In genomic region chr1:6414443-6414844, GRCh38 we compare ENCODE assay signal across 1 cellular context.
TF ChIP-seq lines count a peak whose summit lies in the region.

No MANE protein-coding gene starts in this region.

TF ChIP-seq in SK-N-SH, 30 proteins besides CTCF, POLR2A, EP300 and RAD21 (continued from another document):
- TF ChIP-seq REST (IDR thresholded peaks at IDR 0.05; ENCODE audit: low read depth, low read length) (no peak), RFX5 (IDR thresholded peaks at IDR 0.05; ENCODE audit: low read length) (no peak), FOSL2 (IDR thresholded peaks at IDR 0.05; ENCODE audit: borderline replicate concordance, low read depth) (no peak), USF2 (IDR thresholded peaks at IDR 0.05; ENCODE audit: borderline replicate concordance, low read depth, low read length) (no peak), USF1 (IDR thresholded peaks at IDR 0.05; ENCODE audit: borderline replicate concordance, low read depth) (peak; percentile 43; the same call in 1 of the 2 replicates), PBX3 (IDR thresholded peaks at IDR 0.05) (no peak), SMC3 (IDR thresholded peaks at IDR 0.05; ENCODE audit: low read depth, low read length) (peak; percentile 46; the same call in 1 of the 2 replicates), TAF1 (IDR thresholded peaks at IDR 0.05; ENCODE audit: borderline replicate concordance, low read depth, low read length) (no peak), TEAD4 (IDR thresholded peaks at IDR 0.05; ENCODE audit: borderline replicate concordance, insufficient read depth) (no peak), NRF1 (IDR thresholded peaks at IDR 0.05; ENCODE audit: low read depth, low read length) (no peak), YY1 (IDR thresholded peaks at IDR 0.05; ENCODE audit: low read depth) (no peak), MAX (IDR thresholded peaks at IDR 0.05; ENCODE audit: low read depth) (peak; percentile 87), MXI1 (IDR thresholded peaks at IDR 0.05; ENCODE audit: low read depth, low read length) (peak; percentile 92), JUND (IDR thresholded peaks at IDR 0.05) (no peak), FOXJ3 (CRISPR knock-in tag; IDR thresholded peaks at IDR 0.05) (no peak), NFIC (IDR thresholded peaks at IDR 0.05; ENCODE audit: borderline replicate concordance) (no peak)
- TF ChIP-seq, protein P1, sequence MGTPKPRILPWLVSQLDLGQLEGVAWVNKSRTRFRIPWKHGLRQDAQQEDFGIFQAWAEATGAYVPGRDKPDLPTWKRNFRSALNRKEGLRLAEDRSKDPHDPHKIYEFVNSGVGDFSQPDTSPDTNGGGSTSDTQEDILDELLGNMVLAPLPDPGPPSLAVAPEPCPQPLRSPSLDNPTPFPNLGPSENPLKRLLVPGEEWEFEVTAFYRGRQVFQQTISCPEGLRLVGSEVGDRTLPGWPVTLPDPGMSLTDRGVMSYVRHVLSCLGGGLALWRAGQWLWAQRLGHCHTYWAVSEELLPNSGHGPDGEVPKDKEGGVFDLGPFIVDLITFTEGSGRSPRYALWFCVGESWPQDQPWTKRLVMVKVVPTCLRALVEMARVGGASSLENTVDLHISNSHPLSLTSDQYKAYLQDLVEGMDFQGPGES (IDR thresholded peaks at IDR 0.05; ENCODE audit: low read depth, low read length), result no peak
